1 cellular context compared by ENCODE assay signal in genomic region chr2:28359222-28360065, GRCh38.
A peak's percentile ranks its signal among the peaks of the same experiment; 100 is the strongest.
TF ChIP-seq lines count a peak whose summit lies in the region.

No MANE protein-coding gene starts in this region.

TF ChIP-seq in K562, 482 proteins besides CTCF, POLR2A, EP300 and RAD21 (continued from another document and continues in another):
- TF ChIP-seq PKNOX1 (IDR thresholded peaks at IDR 0.05) (peak; percentile 38), CSDE1 (IDR thresholded peaks at IDR 0.05) (no peak), NKRF (IDR thresholded peaks at IDR 0.05; ENCODE audit: borderline replicate concordance) (no peak), CXXC5 (CRISPR knock-in tag; IDR thresholded peaks at IDR 0.05) (peak; percentile 64), PCBP2 (IDR thresholded peaks at IDR 0.05; ENCODE audit: low read depth, low read length, poor library complexity, severe bottlenecking) (no peak), STAT6 (CRISPR knock-in tag; IDR thresholded peaks at IDR 0.05) (no peak), ARID3B (CRISPR knock-in tag; IDR thresholded peaks at IDR 0.05; ENCODE audit: borderline replicate concordance) (no peak), KLF6 (CRISPR knock-in tag; IDR thresholded peaks at IDR 0.05; ENCODE audit: borderline replicate concordance) (peak; percentile 71), NFIX (CRISPR knock-in tag; IDR thresholded peaks at IDR 0.05; ENCODE audit: low read depth) (peak; percentile 47; the same call in 1 of the 2 replicates), CREM (IDR thresholded peaks at IDR 0.05; ENCODE audit: low read depth) (peak; percentile 97), ZFX (CRISPR knock-in tag; IDR thresholded peaks at IDR 0.05) (peak; percentile 46), TARDBP (IDR thresholded peaks at IDR 0.05) (peak; percentile 77), FOXK2 (conservative IDR thresholded peaks at IDR 0.05 in 1 of 2, IDR thresholded peaks at IDR 0.05 in 1 of 2; ENCODE audit: low read depth in 2 of 2) (peak; percentile 55 to 56; a peak in 2 of 4 replicates), KDM4B (IDR thresholded peaks at IDR 0.05; ENCODE audit: borderline replicate concordance in 2 of 2, low read depth in 1 of 2) (0 out of 4 replicates have a peak, but pooled peaks of 1 of the 2 experiments have one; percentile 33), ZNF584 (CRISPR knock-in tag; IDR thresholded peaks at IDR 0.05; ENCODE audit: low read depth) (peak; percentile 84; the same call in 1 of the 2 replicates), ZC3H8 (IDR thresholded peaks at IDR 0.05) (no peak), BACH1 (tag; IDR thresholded peaks at IDR 0.05) (peak; percentile 71; the same call in 1 of the 2 replicates), ZNF316 (IDR thresholded peaks at IDR 0.05) (no peak), NCOA6 (IDR thresholded peaks at IDR 0.05) (no peak), ZBTB49 (CRISPR knock-in tag; IDR thresholded peaks at IDR 0.05; ENCODE audit: borderline replicate concordance) (no peak), CREB3 (tag; conservative IDR thresholded peaks at IDR 0.05; ENCODE audit: low read depth) (peak; percentile 79), NFRKB (IDR thresholded peaks at IDR 0.05; ENCODE audit: low read depth) (0 out of 2 replicates have a peak, but pooled peaks have one; percentile 33), TRIM25 (IDR thresholded peaks at IDR 0.05; ENCODE audit: borderline replicate concordance) (no peak), ZBTB12 (CRISPR knock-in tag; IDR thresholded peaks at IDR 0.05) (peak; percentile 89), SMARCB1 (IDR thresholded peaks at IDR 0.05; ENCODE audit: insufficient read length, low read depth) (no peak), HDAC3 (IDR thresholded peaks at IDR 0.05; ENCODE audit: borderline replicate concordance, partially characterized antibody) (peak; percentile 20), SMARCA5 (IDR thresholded peaks at IDR 0.05) (no peak), HDAC6 (IDR thresholded peaks at IDR 0.05; ENCODE audit: low read depth, low read length) (no peak), SP2 (IDR thresholded peaks at IDR 0.05; ENCODE audit: extremely low read depth, low read depth, low read length, poor library complexity, severe bottlenecking) (no peak), CBX1 (IDR thresholded peaks at IDR 0.05; ENCODE audit: low read depth) (0 out of 2 replicates have a peak, but pooled peaks have one; percentile 8), ZNF79 (CRISPR knock-in tag; IDR thresholded peaks at IDR 0.05; ENCODE audit: low read depth) (peak; percentile 64; the same call in 1 of the 2 replicates), ZNF586 (CRISPR knock-in tag; conservative IDR thresholded peaks at IDR 0.05) (no peak), ZNF76 (CRISPR knock-in tag; IDR thresholded peaks at IDR 0.05; ENCODE audit: borderline replicate concordance) (peak; percentile 88), E2F8 (IDR thresholded peaks at IDR 0.05; ENCODE audit: low read depth, partially characterized antibody) (no peak), TFAP4 (CRISPR knock-in tag; IDR thresholded peaks at IDR 0.05; ENCODE audit: borderline replicate concordance) (peak; percentile 96), ZNF395 (CRISPR knock-in tag; IDR thresholded peaks at IDR 0.05) (peak; percentile 85), SMAD4 (CRISPR knock-in tag; conservative IDR thresholded peaks at IDR 0.05) (peak; percentile 89), CHD1 (IDR thresholded peaks at IDR 0.05; ENCODE audit: low read length) (no peak), ZSCAN29 (IDR thresholded peaks at IDR 0.05) (no peak), ETV1 (tag; conservative IDR thresholded peaks at IDR 0.05; ENCODE audit: low read depth) (peak; percentile 58), ZNF41 (CRISPR knock-in tag; conservative IDR thresholded peaks at IDR 0.05) (0 out of 2 replicates have a peak, but pooled peaks have one; percentile 14), FOS (IDR thresholded peaks at IDR 0.05; ENCODE audit: extremely low read depth, insufficient read length) (no peak), NFIC (IDR thresholded peaks at IDR 0.05) (peak; percentile 59; the same call in 1 of the 2 replicates), ZNF143 (CRISPR knock-in tag; IDR thresholded peaks at IDR 0.05) (no peak)
